In the genomic region with DNA sequence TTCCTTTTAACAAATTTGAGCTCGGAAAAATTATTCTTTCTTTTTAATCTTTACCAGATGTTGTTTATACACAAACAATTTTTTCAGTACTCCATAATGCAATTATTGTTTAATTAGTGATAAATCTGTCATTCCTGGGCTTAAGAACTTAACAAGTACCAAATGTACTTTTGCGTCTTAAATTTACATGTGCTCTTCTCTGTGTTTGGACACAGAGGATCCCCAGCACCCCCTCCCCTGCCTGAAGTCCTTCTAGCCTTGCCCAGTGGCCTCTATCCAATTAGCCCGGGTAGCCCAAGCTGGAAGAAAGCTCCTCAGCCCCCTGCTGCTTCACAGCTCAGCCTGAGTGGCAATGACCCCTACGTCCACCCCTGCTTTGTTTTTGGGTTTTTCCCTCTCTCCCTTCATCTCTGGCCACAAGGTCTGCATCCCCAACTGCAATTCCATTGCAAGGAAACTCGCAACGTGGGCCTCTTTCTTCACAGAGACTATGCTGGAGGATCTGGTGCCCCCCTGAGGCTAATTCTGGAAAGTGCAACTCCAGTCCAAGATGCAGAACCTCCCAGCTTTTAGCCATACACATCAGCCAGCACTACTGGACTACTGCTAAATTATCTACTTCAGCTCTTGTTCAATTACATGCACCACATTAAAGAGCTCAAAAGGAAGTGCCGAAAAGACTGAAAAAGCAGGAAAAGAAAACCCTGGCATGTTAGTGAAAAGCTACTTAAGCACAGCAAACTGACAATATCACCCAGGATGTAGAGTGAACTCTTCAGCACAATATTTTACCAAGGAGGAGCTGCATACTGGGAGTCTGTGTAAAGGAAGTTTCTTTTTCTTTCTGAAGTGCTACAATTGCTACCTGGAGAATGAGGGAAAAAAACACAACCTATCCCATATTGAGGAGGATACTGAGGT, we compare ENCODE assay signal across 8 cellular contexts.
DNase-seq lines count a peak whose midpoint lies in the region; ATAC-seq and TF ChIP-seq lines count a peak whose summit lies in the region.

No MANE protein-coding gene starts in this region.

- H3K36me3 ChIP-seq in CD8-positive, alpha-beta memory T cell (ENCODE audit: insufficient read depth, low read length): no peaks in the 10 kb centered on the region
- H3K36me3 ChIP-seq in OCI-LY7 (ENCODE audit: insufficient read depth, low read length) (no peaks in the 10 kb centered on the region), tibial nerve (peaks cover 0 to 10% (median 0%) of the 10 kb centered on the region in 3 donors)

- peak; percentile 88 for TF ChIP-seq CTCF in OCI-LY7 (conservative IDR thresholded peaks at IDR 0.05; ENCODE audit: low read length)
- TF ChIP-seq CTCF in nephron progenitor cell (IDR thresholded peaks at IDR 0.05): peak; percentile 84
- TF ChIP-seq CTCF in tibial nerve (IDR thresholded peaks at IDR 0.05): peak; percentile 79 to 89 (median 86)

- H3K4me3 ChIP-seq in CD8-positive, alpha-beta memory T cell (ENCODE audit: low read length): no peak overlapping the region
- H3K4me3 ChIP-seq in OCI-LY7 (ENCODE audit: low read depth, low read length, poor library complexity, severe bottlenecking): no peak overlapping the region
- no peak overlapping the region for H3K4me3 ChIP-seq in tibial nerve

- H3K27ac ChIP-seq in CD8-positive, alpha-beta memory T cell (ENCODE audit: low read depth, low read length): no peak overlapping the region
- H3K27ac ChIP-seq in OCI-LY7 (ENCODE audit: low read depth, low read length, poor library complexity, severe bottlenecking): no peak overlapping the region
- H3K27ac ChIP-seq in tibial nerve: peak overlapping the region in 3 of 4 donors; percentile 1 to 86 (median 47)

- peaks cover 3 to 9% (median 3%) of the 10 kb centered on the region in 3 donors for H3K4me1 Mint-ChIP-seq in CD8-positive, alpha-beta memory T cell
- H3K4me1 Mint-ChIP-seq in nephron progenitor cell: peaks cover 42% of the 10 kb centered on the region

- intact Hi-C loops in OCI-LY7 (cut with micrococcal nuclease; ENCODE audit: unreplicated experiment): loop anchor here (2.0 kb wide), 1 partner anchor 344 kb away; no protein-coding TSS in a partner anchor

- CTCF ChIA-PET in CD8-positive, alpha-beta memory T cell (lab: Charles Lee): interaction anchor here (0.7 to 8.9 kb wide), 12 partner anchors 9 to 462 kb away, joined by 3 to 102 read pairs (median 4); no protein-coding TSS in a partner anchor
- CTCF ChIA-PET in OCI-LY7 (lab: Charles Lee; ENCODE audit: unreplicated experiment): interaction anchor here (0.8 to 1.3 kb wide), 5 partner anchors 8 to 450 kb away, joined by 3 to 4 read pairs (median 3); no protein-coding TSS in a partner anchor

- H2AFZ ChIP-seq in OCI-LY7 (ENCODE audit: low read length): no peak overlapping the region

- H3K4me2 ChIP-seq in OCI-LY7 (ENCODE audit: low read length): no peak overlapping the region

- no peaks in the 10 kb centered on the region for H3K4me1 ChIP-seq in CD8-positive, alpha-beta memory T cell (ENCODE audit: insufficient read depth, low read length)
- H3K4me1 ChIP-seq in OCI-LY7 (ENCODE audit: insufficient read depth, low read length, poor library complexity, severe bottlenecking): no peaks in the 10 kb centered on the region
- H3K4me1 ChIP-seq in tibial nerve: peaks cover 0 to 51% (median 15%) of the 10 kb centered on the region in 4 donors

- H3K9me3 Mint-ChIP-seq in CD8-positive, alpha-beta memory T cell: no peaks in the 10 kb centered on the region
- no peaks in the 10 kb centered on the region for H3K9me3 Mint-ChIP-seq in nephron progenitor cell

- POLR2A ChIA-PET in CD8-positive, alpha-beta memory T cell (lab: Charles Lee): no interaction called here
- POLR2A ChIA-PET in OCI-LY7 (lab: Charles Lee): interaction anchor here (0.7 kb wide), 1 partner anchor 691 kb away, joined by 3 read pairs; no protein-coding TSS in a partner anchor

- TF ChIP-seq POLR2A in tibial nerve (IDR thresholded peaks at IDR 0.05): no peak

- H3K4me3 Mint-ChIP-seq in CD8-positive, alpha-beta memory T cell: no peak overlapping the region
- peak overlapping the region; percentile 26 for H3K4me3 Mint-ChIP-seq in nephron progenitor cell

- no peaks in the 10 kb centered on the region for H3K79me2 ChIP-seq in OCI-LY7 (ENCODE audit: insufficient read depth, low read depth, low read length)

- no peaks in the 10 kb centered on the region for H3K9me2 ChIP-seq in OCI-LY7 (ENCODE audit: insufficient read depth, low read length)

- peaks cover 3 to 7% (median 5%) of the 10 kb centered on the region in 3 donors for H3K36me3 Mint-ChIP-seq in CD8-positive, alpha-beta memory T cell
- H3K36me3 Mint-ChIP-seq in nephron progenitor cell (ENCODE audit: low read depth): no peaks in the 10 kb centered on the region

- H3K27ac Mint-ChIP-seq in CD8-positive, alpha-beta memory T cell: no peak overlapping the region
- peak overlapping the region; percentile 57 for H3K27ac Mint-ChIP-seq in nephron progenitor cell

- BruUV-seq in OCI-LY7 (replicated peaks; lab: Mats Ljungman, UMichigan): no TSS peak

- no peaks in the 10 kb centered on the region for H3K9me3 ChIP-seq in CD8-positive, alpha-beta memory T cell (ENCODE audit: low read length)
- H3K9me3 ChIP-seq in OCI-LY7 (ENCODE audit: low read length) (no peaks in the 10 kb centered on the region), tibial nerve (no peaks in the 10 kb centered on the region)

- 22 to 24% methylated on average over 7 of the region's 7 CpGs for whole genome bisulfite sequencing in tibial nerve, 2 donors

- peak in 1 of 2 donors; percentile 49 for TF ChIP-seq EP300 in tibial nerve (IDR thresholded peaks at IDR 0.05)

- ATAC-seq in GM19452 (IDR thresholded peaks at IDR 0.05; ENCODE audit: unreplicated experiment): no peak

- H3K27me3 Mint-ChIP-seq in CD8-positive, alpha-beta memory T cell: no peaks in the 10 kb centered on the region
- H3K27me3 Mint-ChIP-seq in nephron progenitor cell (ENCODE audit: low read depth, poor library complexity): no peaks in the 10 kb centered on the region

- no peaks in the 10 kb centered on the region for H4K20me1 ChIP-seq in OCI-LY7 (ENCODE audit: insufficient read depth, low read length)

- DNase-seq in CD8-positive, alpha-beta memory T cell: peak; percentile 14 to 56 (median 15)
- peak; percentile 76 for DNase-seq in HT-29 (ENCODE audit: low spot score)
- peak; percentile 47 for DNase-seq in OCI-LY7 (ENCODE audit: low spot score)
- DNase-seq in activated T-cell treated with anti-CD3 and anti-CD28 coated beads, Interleukin-2, amount 50 U/mL, for 1 hour: peak; percentile 47
- DNase-seq in fibroblast of peridontal ligament (ENCODE audit: extremely low read depth): peak; percentile 79
- DNase-seq in nephron progenitor cell: peak; percentile 78
- peak; percentile 71 to 87 for DNase-seq in tibial nerve (ENCODE audit: low spot score in 2 of 2)

- no peaks in the 10 kb centered on the region for H3K27me3 ChIP-seq in CD8-positive, alpha-beta memory T cell (ENCODE audit: insufficient read depth, low read length, poor library complexity, severe bottlenecking)
- H3K27me3 ChIP-seq in tibial nerve: no peaks in the 10 kb centered on the region

Comparison
In these comparisons a context has a peak if more than half of its experiments do, and no peak if none do; other contexts are left out.
1. DNase-seq: peak in every context shown above with its lines; median percentile 79 in fibroblast of peridontal ligament; 79 in tibial nerve; 78 in nephron progenitor cell; 76 in HT-29; 47 in OCI-LY7; 47 in activated T-cell treated with anti-CD3 and anti-CD28 coated beads, Interleukin-2, amount 50 U/mL, for 1 hour; 15 in CD8-positive, alpha-beta memory T cell.
2. H3K27ac ChIP-seq: peak in tibial nerve (3 of 4); none in CD8-positive, alpha-beta memory T cell (single experiment) and OCI-LY7 (single experiment).
3. Peak in every context shown above with its lines, with median percentiles within 50 percentile points of each other: CTCF ChIP-seq.